Comparison of ENCODE assay signal across 10 cellular contexts in genomic region chr6:151806757-151807512, GRCh38. TPM values are rescaled to one million over a fixed set of nuclear protein-coding genes. Genes with fewer than 3 reads are reported as not detected.
DNase-seq lines count a peak whose midpoint lies in the region; ATAC-seq and TF ChIP-seq lines count a peak whose summit lies in the region.
"Had no signal": no experiment of that assay in that cellular context is flagged by ENCODE, and none has a peak within 500 bp of the region (broad histone marks: within the 10 kb centered on the region; RNA-seq: fewer than 3 reads in every experiment).

No MANE protein-coding gene starts in this region.

- H3K27ac Mint-ChIP-seq in activated naive CD4-positive, alpha-beta T cell treated with anti-CD3 and anti-CD28 coated beads, Interleukin-2, amount 50 U/mL, for 24 hours, result no peak overlapping the region
- H3K27ac Mint-ChIP-seq in chondrocyte (ENCODE audit: unreplicated experiment), result no peak overlapping the region

- no peak for ATAC-seq in GM21381 (IDR thresholded peaks at IDR 0.05; ENCODE audit: unreplicated experiment)
- no peak for ATAC-seq in HG03521 (IDR thresholded peaks at IDR 0.05; ENCODE audit: unreplicated experiment)

- no peak for TF ChIP-seq POLR2A in vagina (IDR thresholded peaks at IDR 0.05)

- H3K36me3 ChIP-seq in muscle layer of duodenum (ENCODE audit: control insufficient read depth in 1 of 2, insufficient read depth in 2 of 2, low read length in 2 of 2), result no peaks in the 10 kb centered on the region
- H3K36me3 ChIP-seq in vagina, result no peaks in the 10 kb centered on the region

- no peak overlapping the region for H3K27ac ChIP-seq in muscle layer of duodenum (ENCODE audit: low read length)
- peak overlapping the region; percentile 93 for H3K27ac ChIP-seq in vagina

- H3K4me3 ChIP-seq in muscle layer of duodenum (ENCODE audit: low read depth in 1 of 2, low read length in 2 of 2) (peak overlapping the region; percentile 8 to 62), vagina (peak overlapping the region; percentile 55 to 63)

- H3K9me3 ChIP-seq in muscle layer of duodenum (ENCODE audit: control insufficient read depth in 1 of 2, low read length in 2 of 2), result no peaks in the 10 kb centered on the region
- no peaks in the 10 kb centered on the region for H3K9me3 ChIP-seq in vagina

- peaks cover 8% of the 10 kb centered on the region for H3K27me3 ChIP-seq in muscle layer of duodenum (ENCODE audit: low read depth, low read length)
- H3K27me3 ChIP-seq in vagina, result no peaks in the 10 kb centered on the region

- peak overlapping the region; percentile 82 for H3K4me3 Mint-ChIP-seq in activated naive CD4-positive, alpha-beta T cell treated with anti-CD3 and anti-CD28 coated beads, Interleukin-2, amount 50 U/mL, for 24 hours
- H3K4me3 Mint-ChIP-seq in chondrocyte (ENCODE audit: unreplicated experiment), result peak overlapping the region; percentile 23

- peaks cover 0 to 25% of the 10 kb centered on the region in 2 donors for H3K4me1 ChIP-seq in muscle layer of duodenum (ENCODE audit: control insufficient read depth in 1 of 2, insufficient read depth in 2 of 2, low read length in 2 of 2)
- H3K4me1 ChIP-seq in vagina, result peaks cover 9% of the 10 kb centered on the region

- H3K27me3 Mint-ChIP-seq in activated naive CD4-positive, alpha-beta T cell treated with anti-CD3 and anti-CD28 coated beads, Interleukin-2, amount 50 U/mL, for 24 hours, result peaks cover 30% of the 10 kb centered on the region
- peaks cover 66% of the 10 kb centered on the region for H3K27me3 Mint-ChIP-seq in chondrocyte (ENCODE audit: low read depth)

- DNase-seq in activated naive CD4-positive, alpha-beta T cell treated with Interleukin-2 at 50 U/mL for 16 hours, result no peak
- DNase-seq in chondrocyte (ENCODE audit: low spot score) (no peak), vagina (ENCODE audit: extremely low spot score in 2 of 2) (no peak)
- DNase-seq in stimulated activated CD8-positive, alpha-beta memory T cell treated with anti-CD3 and anti-CD28 coated beads, Interleukin-4, amount 100 ng/mL, for 48 hours, result no peak
- DNase-seq: effector CD4-positive, alpha-beta T cell; SHP77 treated with DMSO at 0.1 percent for 48 hours had no signal

- intact Hi-C loops in vagina (cut with DNase I), result no loop called here

- H3K36me3 Mint-ChIP-seq in activated naive CD4-positive, alpha-beta T cell treated with anti-CD3 and anti-CD28 coated beads, Interleukin-2, amount 50 U/mL, for 24 hours, result peaks cover 4% of the 10 kb centered on the region
- H3K36me3 Mint-ChIP-seq in chondrocyte (ENCODE audit: low read depth), result no peaks in the 10 kb centered on the region

- H3K9me3 Mint-ChIP-seq in activated naive CD4-positive, alpha-beta T cell treated with anti-CD3 and anti-CD28 coated beads, Interleukin-2, amount 50 U/mL, for 24 hours, result no peaks in the 10 kb centered on the region
- no peaks in the 10 kb centered on the region for H3K9me3 Mint-ChIP-seq in chondrocyte (ENCODE audit: low read depth)

- TF ChIP-seq CTCF in chondrocyte (IDR thresholded peaks at IDR 0.05) (no peak), vagina (IDR thresholded peaks at IDR 0.05) (no peak)

- peaks cover 13% of the 10 kb centered on the region for H3K4me1 Mint-ChIP-seq in activated naive CD4-positive, alpha-beta T cell treated with anti-CD3 and anti-CD28 coated beads, Interleukin-2, amount 50 U/mL, for 24 hours
- H3K4me1 Mint-ChIP-seq in chondrocyte (ENCODE audit: low read depth), result peaks cover 16% of the 10 kb centered on the region

RNA-seq across cellular contexts. Expression of gene ESR1, which starts 0.5 kb away (rescaled TPM):
- total RNA-seq in chondrocyte, result not detected in 3 replicates
- total RNA-seq in vagina, result 50.3 TPM

Comparison
In these comparisons a context has a peak if more than half of its experiments do, and no peak if none do; other contexts are left out.
1. RNA of gene ESR1, which starts 0.5 kb away (total RNA-seq): 50.3 TPM in vagina (single experiment); not detected in chondrocyte; every median in the first group is over 10 times any median in the second.